In genomic region chr2:207032490-207032889, GRCh38 we compare ENCODE assay signal across 28 cellular contexts.
"Had no signal": no experiment of that assay in that cellular context is flagged by ENCODE, and none has a peak within 500 bp of the region (broad histone marks: within the 10 kb centered on the region; RNA-seq: fewer than 3 reads in every experiment).

No MANE protein-coding gene starts in this region.

- H3K79me2 ChIP-seq: parathyroid adenoma had no signal

- H3K36me3 ChIP-seq: ovary, right lobe of liver, sigmoid colon, stomach, thoracic aorta, thyroid gland, tibial nerve, upper lobe of left lung, vagina had no signal

- H3K4me3 ChIP-seq: neural progenitor cell, ovary, psoas muscle, right lobe of liver, sigmoid colon, stomach, thoracic aorta, thyroid gland, tibial nerve, upper lobe of left lung, vagina had no signal

- FAIRE-seq: small intestine, urothelium cell line had no signal

- H3K27me3 Mint-ChIP-seq: stimulated activated naive CD8-positive, alpha-beta T cell treated with anti-CD3 and anti-CD28 coated beads, Interleukin-15, Interleukin-2, amounts not matched to agents 100 ng/mL and 50 ng/mL, for 24 hours had no signal

- ATAC-seq: psoas muscle; right cardiac atrium; right lobe of liver; stimulated activated effector memory CD8-positive, alpha-beta T cell treated with anti-CD3 and anti-CD28 coated beads, Interleukin-12 subunit alpha, Interleukin-12 subunit beta, amount 100 ng/mL, for 72 hours; stimulated activated naive B cell treated with anti-CD40 and anti-IgM and Interleukin-4, amounts not matched to agents 10 μg/mL and 1 μg/mL and 100 μg/mL, for 72 hours had no signal

- H3K4me2 ChIP-seq: neural progenitor cell had no signal

- H3K27me3 ChIP-seq: neural progenitor cell, ovary, right lobe of liver, sigmoid colon, stomach, thyroid gland, tibial nerve, upper lobe of left lung, vagina had no signal

- H3K9ac ChIP-seq: neural progenitor cell, parathyroid adenoma had no signal

- H2AFZ ChIP-seq: neural progenitor cell, parathyroid adenoma had no signal

- H3K36me3 Mint-ChIP-seq: neural progenitor cell; stimulated activated effector memory CD8-positive, alpha-beta T cell treated with anti-CD3 and anti-CD28 coated beads, Interleukin-12 subunit alpha, Interleukin-12 subunit beta, amount 100 ng/mL, for 72 hours; stimulated activated naive B cell treated with anti-CD40 and anti-IgM and Interleukin-4, amounts not matched to agents 10 μg/mL and 1 μg/mL and 100 μg/mL, for 72 hours had no signal

- H3K4me1 Mint-ChIP-seq: stimulated activated effector memory CD8-positive, alpha-beta T cell treated with anti-CD3 and anti-CD28 coated beads, Interleukin-12 subunit alpha, Interleukin-12 subunit beta, amount 100 ng/mL, for 72 hours; stimulated activated naive B cell treated with anti-CD40 and anti-IgM and Interleukin-4, amounts not matched to agents 10 μg/mL and 1 μg/mL and 100 μg/mL, for 72 hours had no signal

- H3K27ac Mint-ChIP-seq: nephron; neural progenitor cell; progenitor cell of endocrine pancreas; stimulated activated effector memory CD8-positive, alpha-beta T cell treated with anti-CD3 and anti-CD28 coated beads, Interleukin-12 subunit alpha, Interleukin-12 subunit beta, amount 100 ng/mL, for 72 hours; stimulated activated naive B cell treated with anti-CD40 and anti-IgM and Interleukin-4, amounts not matched to agents 10 μg/mL and 1 μg/mL and 100 μg/mL, for 72 hours; stimulated activated naive CD8-positive, alpha-beta T cell treated with anti-CD3 and anti-CD28 coated beads, Interleukin-15, Interleukin-2, amounts not matched to agents 100 ng/mL and 50 ng/mL, for 24 hours had no signal

- DNase-seq: occipital lobe; ovary; posterior cingulate gyrus; psoas muscle; right cardiac atrium; right lobe of liver; sigmoid colon; small intestine; stimulated activated CD4-positive, alpha-beta T cell treated with anti-CD3 and anti-CD28 coated beads, Interleukin-15, amount 100 ng/mL, for 24 hours; stimulated activated CD4-positive, alpha-beta T cell treated with anti-CD3 and anti-CD28 coated beads, Interleukin-2, amount 100 ng/mL, for 24 hours; stimulated activated CD4-positive, alpha-beta T cell treated with anti-CD3 and anti-CD28 coated beads, Interleukin-2, amount 100 ng/mL, for 48 hours; stimulated activated CD4-positive, alpha-beta T cell treated with anti-CD3 and anti-CD28 coated beads, Interleukin-4, amount 100 ng/mL, for 24 hours; stimulated activated naive B cell treated with anti-CD40 and anti-IgM and Interleukin-4, amounts not matched to agents 10 μg/mL and 1 μg/mL and 100 μg/mL, for 72 hours; stimulated activated naive CD4-positive, alpha-beta T cell treated with Interleukin-2 at 50 U/mL for 16 hours; stomach; thyroid gland; trophoblast cell; upper lobe of left lung had no signal

- H3K27ac ChIP-seq: neural progenitor cell, ovary, parathyroid adenoma, psoas muscle, right lobe of liver, sigmoid colon, stomach, thoracic aorta, thyroid gland, tibial nerve, upper lobe of left lung, vagina had no signal

- H3K4me1 ChIP-seq: parathyroid adenoma, psoas muscle, right lobe of liver, sigmoid colon, stomach, thyroid gland, upper lobe of left lung, vagina had no signal

- H3K9me3 ChIP-seq: ovary, sigmoid colon, thyroid gland, upper lobe of left lung, vagina had no signal

- H3K4me3 Mint-ChIP-seq: nephron; neural progenitor cell; stimulated activated effector memory CD8-positive, alpha-beta T cell treated with anti-CD3 and anti-CD28 coated beads, Interleukin-12 subunit alpha, Interleukin-12 subunit beta, amount 100 ng/mL, for 72 hours; stimulated activated naive B cell treated with anti-CD40 and anti-IgM and Interleukin-4, amounts not matched to agents 10 μg/mL and 1 μg/mL and 100 μg/mL, for 72 hours; stimulated activated naive CD8-positive, alpha-beta T cell treated with anti-CD3 and anti-CD28 coated beads, Interleukin-15, Interleukin-2, amounts not matched to agents 100 ng/mL and 50 ng/mL, for 24 hours had no signal
